Comparison of ENCODE assay signal across 24 cellular contexts in the genomic region with DNA sequence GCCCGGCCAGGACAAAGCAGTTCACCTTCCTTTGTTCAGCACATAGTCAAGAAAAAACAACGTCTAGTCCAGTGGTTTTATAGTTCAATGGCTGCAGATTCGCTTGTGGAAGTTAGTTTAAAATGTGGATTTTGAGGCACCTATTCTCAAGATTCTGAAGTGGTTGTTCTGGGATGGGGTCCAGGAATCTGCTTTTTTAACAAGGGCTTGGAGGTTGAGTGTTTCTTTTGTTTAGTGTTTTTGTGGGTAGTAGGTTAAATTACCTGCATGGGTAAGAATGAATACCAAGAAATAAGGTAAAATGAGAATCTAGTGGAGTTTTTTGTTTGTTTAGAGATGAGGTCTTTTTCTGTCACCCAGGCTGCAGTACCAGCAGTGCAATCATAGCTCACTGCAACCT. TPM values are rescaled to one million over a fixed set of nuclear protein-coding genes. Genes with fewer than 3 reads are reported as not detected.
"Had no signal": no experiment of that assay in that cellular context is flagged by ENCODE, and none has a peak within 500 bp of the region (broad histone marks: within the 10 kb centered on the region; RNA-seq: fewer than 3 reads in every experiment).

No MANE protein-coding gene starts in this region.

- H3K27ac ChIP-seq: heart left ventricle, neutrophil, ovary, prostate gland, right atrium auricular region, skin epidermis, stomach, suprapubic skin, uterus had no signal

- H3K27me3 ChIP-seq: heart left ventricle, neutrophil, ovary, right atrium auricular region, stomach, suprapubic skin, uterus had no signal

- H3K4me1 ChIP-seq: prostate gland, uterus had no signal

- H3K4me3 ChIP-seq: heart left ventricle, ovary, prostate gland, right atrium auricular region, skin epidermis, stomach, suprapubic skin, uterus had no signal

- ATAC-seq: activated T-helper 17 cell treated with anti-CD3 and anti-CD28 coated beads, Interleukin-2, amount 50 U/mL, for 72 hours; heart left ventricle; left cardiac atrium; natural killer cell; stimulated activated effector memory CD8-positive, alpha-beta T cell treated with anti-CD3 and anti-CD28 coated beads, Interleukin-12 subunit alpha, Interleukin-12 subunit beta, amount 100 ng/mL, for 72 hours had no signal

- DNase-seq: activated CD4-positive, alpha-beta T cell treated with anti-CD3 and anti-CD28 coated beads for 1 hour; activated naive CD4-positive, alpha-beta T cell treated with Interleukin-2 at 50 U/mL for 16 hours; activated T-cell treated with anti-CD3 and anti-CD28 coated beads, Interleukin-2, amount 50 U/mL, for 24 hours; anterior cingulate cortex; caudate nucleus; effector CD4-positive, alpha-beta T cell; heart left ventricle; islet precursor cell; left cardiac atrium; midbrain; natural killer cell; ovary; stimulated activated CD4-positive, alpha-beta T cell treated with anti-CD3 and anti-CD28 coated beads, Interleukin-2, amount 100 ng/mL, for 24 hours; stomach; trophoblast cell; uterus had no signal

- H3K36me3 ChIP-seq: heart left ventricle, neutrophil, ovary, prostate gland, right atrium auricular region, stomach, suprapubic skin, uterus had no signal

- H3K9me3 ChIP-seq: heart left ventricle, neutrophil, ovary, prostate gland, right atrium auricular region, stomach, suprapubic skin, uterus had no signal

RNA-seq across cellular contexts. Expression of a gene that starts 31.5 kb away (rescaled TPM):
- total RNA-seq: activated T-helper 17 cell treated with anti-CD3 and anti-CD28 coated beads, Interleukin-2, amount 50 U/mL, for 72 hours; epithelial cell of proximal tubule; natural killer cell had no signal
